ENCODE assay signal across 1 cellular context in the genomic region with DNA sequence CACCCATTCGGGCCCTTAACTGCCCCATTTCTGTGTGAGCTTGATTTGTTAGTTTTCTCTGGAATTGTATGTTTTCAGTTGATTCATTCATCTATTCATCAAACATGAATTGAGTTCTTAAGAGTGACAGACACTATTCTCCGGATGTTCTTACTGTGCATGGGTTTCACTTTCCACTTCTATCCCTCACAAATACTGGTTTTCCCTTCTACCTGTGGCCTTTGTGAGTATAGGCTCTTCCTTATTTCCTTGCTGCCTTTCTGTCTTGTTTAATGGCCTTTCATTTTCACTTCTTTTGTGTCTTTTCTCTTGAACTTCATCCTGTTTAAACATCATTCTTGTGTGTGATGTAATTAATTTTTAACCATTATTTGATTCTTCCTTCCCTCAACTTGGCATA.
TF ChIP-seq lines count a peak whose summit lies in the region.

No MANE protein-coding gene starts in this region.

TF ChIP-seq in IMR-90, 13 proteins besides CTCF, POLR2A, EP300 and RAD21 (continued from another document):
- TF ChIP-seq RCOR1 (IDR thresholded peaks at IDR 0.05; ENCODE audit: insufficient replicate concordance, low read length) (no peak), MAFK (IDR thresholded peaks at IDR 0.05; ENCODE audit: low read depth, low read length) (no peak), CEBPB (IDR thresholded peaks at IDR 0.05; ENCODE audit: low read depth, low read length) (no peak), MAZ (IDR thresholded peaks at IDR 0.05; ENCODE audit: borderline replicate concordance, low read depth, low read length) (no peak), FOS (IDR thresholded peaks at IDR 0.05; ENCODE audit: low read depth, low read length) (no peak), CHD1 (IDR thresholded peaks at IDR 0.05; ENCODE audit: low read depth, low read length) (no peak), MXI1 (IDR thresholded peaks at IDR 0.05; ENCODE audit: borderline replicate concordance, low read depth, low read length) (no peak), NFE2L2 (IDR thresholded peaks at IDR 0.05; ENCODE audit: low read depth, low read length) (no peak), RFX5 (IDR thresholded peaks at IDR 0.05; ENCODE audit: low read depth, low read length) (no peak), BHLHE40 (IDR thresholded peaks at IDR 0.05; ENCODE audit: low read depth, low read length) (no peak)
- TF ChIP-seq, protein P1, sequence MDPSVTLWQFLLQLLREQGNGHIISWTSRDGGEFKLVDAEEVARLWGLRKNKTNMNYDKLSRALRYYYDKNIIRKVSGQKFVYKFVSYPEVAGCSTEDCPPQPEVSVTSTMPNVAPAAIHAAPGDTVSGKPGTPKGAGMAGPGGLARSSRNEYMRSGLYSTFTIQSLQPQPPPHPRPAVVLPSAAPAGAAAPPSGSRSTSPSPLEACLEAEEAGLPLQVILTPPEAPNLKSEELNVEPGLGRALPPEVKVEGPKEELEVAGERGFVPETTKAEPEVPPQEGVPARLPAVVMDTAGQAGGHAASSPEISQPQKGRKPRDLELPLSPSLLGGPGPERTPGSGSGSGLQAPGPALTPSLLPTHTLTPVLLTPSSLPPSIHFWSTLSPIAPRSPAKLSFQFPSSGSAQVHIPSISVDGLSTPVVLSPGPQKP (IDR thresholded peaks at IDR 0.05; ENCODE audit: borderline replicate concordance, low read depth, low read length), result no peak
